Comparison of ENCODE assay signal across 11 cellular contexts in genomic region chr7:129009437-129009836, GRCh38. TPM values are rescaled to one million over a fixed set of nuclear protein-coding genes. Genes with fewer than 3 reads are reported as not detected.
DNase-seq lines count a peak whose midpoint lies in the region; ATAC-seq and TF ChIP-seq lines count a peak whose summit lies in the region.
"Had no signal": no experiment of that assay in that cellular context is flagged by ENCODE, and none has a peak within 500 bp of the region (broad histone marks: within the 10 kb centered on the region; RNA-seq: fewer than 3 reads in every experiment).

No MANE protein-coding gene starts in this region.

- no peak for TF ChIP-seq CTCF in GM06990 (IDR thresholded peaks at IDR 0.05; ENCODE audit: insufficient read depth, low read length, poor library complexity, severe bottlenecking)
- TF ChIP-seq CTCF in OCI-LY7 (conservative IDR thresholded peaks at IDR 0.05; ENCODE audit: low read length), result no peak
- no peak for TF ChIP-seq CTCF in colonic mucosa (IDR thresholded peaks at IDR 0.05)
- no peak for TF ChIP-seq CTCF in tibial artery (IDR thresholded peaks at IDR 0.05)

- no peak overlapping the region for H3K9ac ChIP-seq in colonic mucosa (ENCODE audit: low read depth in 2 of 2, low read length in 2 of 2)

- peak overlapping the region; percentile 72 for H3K4me2 ChIP-seq in OCI-LY7 (ENCODE audit: low read length)

- H3K36me3 ChIP-seq in GM06990 (ENCODE audit: control insufficient read depth, insufficient read depth, low read length), result peaks cover 4% of the 10 kb centered on the region
- peaks cover 85% of the 10 kb centered on the region for H3K36me3 ChIP-seq in OCI-LY7 (ENCODE audit: insufficient read depth, low read length)
- H3K36me3 ChIP-seq in colonic mucosa, result peaks cover 7% of the 10 kb centered on the region
- H3K36me3 ChIP-seq in tibial artery, result peaks cover 25 to 36% (median 26%) of the 10 kb centered on the region in 3 donors

- no peaks in the 10 kb centered on the region for H3K9me2 ChIP-seq in OCI-LY7 (ENCODE audit: insufficient read depth, low read length)

- ATAC-seq in GM19023 (IDR thresholded peaks at IDR 0.05; ENCODE audit: unreplicated experiment) (peak; percentile 52), HG02885 (IDR thresholded peaks at IDR 0.05; ENCODE audit: poor library complexity, unreplicated experiment) (peak; percentile 72)

- intact Hi-C loops in OCI-LY7 (cut with micrococcal nuclease; ENCODE audit: unreplicated experiment), result loop anchor here (1.0 to 5.0 kb wide), 5 partner anchors 9 to 128 kb away; no protein-coding TSS in a partner anchor
- intact Hi-C loops in colonic mucosa (cut with DNase I), result no loop called here
- intact Hi-C loops in tibial artery (cut with DNase I; ENCODE audit: low total_unique reads), result no loop called here

- H2AFZ ChIP-seq in OCI-LY7 (ENCODE audit: low read length), result no peak overlapping the region

- H4K20me1 ChIP-seq in OCI-LY7 (ENCODE audit: insufficient read depth, low read length), result no peaks in the 10 kb centered on the region

- DNase-seq in GM06990 (ENCODE audit: extremely low read depth, insufficient read length), result peak; percentile 75
- peak; percentile 91 for DNase-seq in OCI-LY7 (ENCODE audit: low spot score)
- no peak for DNase-seq in NCI-H526 treated with DMSO at 0.1 percent for 48 hours (lab: John Stamatoyannopoulos, UW)
- DNase-seq in HuH-7 (ENCODE audit: low spot score), result no peak
- DNase-seq in colonic mucosa, result no peak
- no peak for DNase-seq in tibial artery
- DNase-seq: NCI-H1417 treated with DMSO at 0.1 percent for 48 hours had no signal

- BruUV-seq in OCI-LY7 (replicated peaks; lab: Mats Ljungman, UMichigan), result no TSS peak

- H3K4me3 ChIP-seq in GM06990 (replicated peaks; ENCODE audit: low read depth, low read length) (no peak overlapping the region), OCI-LY7 (ENCODE audit: low read depth, low read length, poor library complexity, severe bottlenecking) (peak overlapping the region; percentile 48), colonic mucosa (no peak overlapping the region), tibial artery (no peak overlapping the region)
- H3K4me3 ChIP-seq: HAP-1, thoracic aorta had no signal

- CTCF ChIA-PET in OCI-LY7 (lab: Charles Lee; ENCODE audit: unreplicated experiment), result no interaction called here

- no peaks in the 10 kb centered on the region for H3K27me3 ChIP-seq in GM06990 (replicated peaks; ENCODE audit: control insufficient read depth, insufficient read depth, low read length)
- no peaks in the 10 kb centered on the region for H3K27me3 ChIP-seq in colonic mucosa
- no peaks in the 10 kb centered on the region for H3K27me3 ChIP-seq in tibial artery

- peaks cover 70% of the 10 kb centered on the region for H3K79me2 ChIP-seq in OCI-LY7 (ENCODE audit: insufficient read depth, low read depth, low read length)

- POLR2A ChIA-PET in OCI-LY7 (lab: Charles Lee), result interaction anchor here (0.7 to 3.0 kb wide), 19 partner anchors 10 to 225 kb away, joined by 3 to 45 read pairs (median 5); partner anchors contain the start of gene TNPO3

- H3K9me3 ChIP-seq in OCI-LY7 (ENCODE audit: low read length), result no peaks in the 10 kb centered on the region
- H3K9me3 ChIP-seq in colonic mucosa, result no peaks in the 10 kb centered on the region
- no peaks in the 10 kb centered on the region for H3K9me3 ChIP-seq in tibial artery
- H3K9me3 ChIP-seq: HAP-1, thoracic aorta had no signal

- H3K27ac ChIP-seq in OCI-LY7 (ENCODE audit: low read depth, low read length, poor library complexity, severe bottlenecking) (peak overlapping the region; percentile 95), colonic mucosa (no peak overlapping the region), tibial artery (no peak overlapping the region)
- H3K27ac ChIP-seq: thoracic aorta had no signal

- H3K4me1 ChIP-seq in OCI-LY7 (ENCODE audit: insufficient read depth, low read length, poor library complexity, severe bottlenecking), result peaks cover 67% of the 10 kb centered on the region
- H3K4me1 ChIP-seq in colonic mucosa, result no peaks in the 10 kb centered on the region
- H3K4me1 ChIP-seq in tibial artery, result no peaks in the 10 kb centered on the region
- H3K4me1 ChIP-seq: HAP-1 had no signal

RNA-seq across cellular contexts. Expression of gene TNPO3, which starts 45.5 kb away (rescaled TPM):
- 51.4 and 55.1 TPM in 2 replicates for total RNA-seq in OCI-LY7 (2014; rRNA removed; shearing (Covaris generic))
- 70.6 and 71.7 TPM in 2 replicates for total RNA-seq in OCI-LY7 (2022)
- 10 to 100 TPM; 36.8 to 46.6 TPM for total RNA-seq in colonic mucosa

Comparison
In these comparisons a context has a peak if more than half of its experiments do, and no peak if none do; other contexts are left out.
1. DNase-seq: peak in GM06990 (single experiment) and OCI-LY7 (single experiment); none in NCI-H526 treated with DMSO at 0.1 percent for 48 hours (single experiment), HuH-7 (single experiment), colonic mucosa (single experiment) and tibial artery (0 of 2).